In genomic region chr3:138448631-138449030, GRCh38 we compare ENCODE assay signal across 28 cellular contexts. TPM values are rescaled to one million over a fixed set of nuclear protein-coding genes. Genes with fewer than 3 reads are reported as not detected.
DNase-seq lines count a peak whose midpoint lies in the region; ATAC-seq, FAIRE-seq and TF ChIP-seq lines count a peak whose summit lies in the region.
"Had no signal": no experiment of that assay in that cellular context is flagged by ENCODE, and none has a peak within 500 bp of the region (broad histone marks: within the 10 kb centered on the region; RNA-seq: fewer than 3 reads in every experiment).

No MANE protein-coding gene starts in this region.

- no peaks in the 10 kb centered on the region for H4K20me1 ChIP-seq in GM23248 (ENCODE audit: insufficient read depth)
- H4K20me1 ChIP-seq: BLaER1 treated with 17β-estradiol and CSF1 and Interleukin-3, amounts not matched to agents 10 nM and 100 nM had no signal

- no peak for FAIRE-seq in urothelium cell line (lab: Jason Lieb, UNC)
- FAIRE-seq: A204.1, D721Med had no signal

- in situ Hi-C loops in GM23248 (cut with MboI): no loop called here

- peak; percentile 27; the same call in 1 of the 3 replicates for ATAC-seq in RWPE2 (ENCODE audit: low read depth)

- H3K27ac ChIP-seq in GM23248: no peak overlapping the region
- H3K27ac ChIP-seq in RWPE2 (ENCODE audit: poor library complexity, severe bottlenecking): no peak overlapping the region
- peak overlapping the region; percentile 13 for H3K27ac ChIP-seq in epithelial cell of prostate
- H3K27ac ChIP-seq: BLaER1 treated with 17β-estradiol and CSF1 and Interleukin-3, amounts not matched to agents 10 nM and 100 nM; PC-9; SK-N-MC had no signal

- no peaks in the 10 kb centered on the region for H3F3A ChIP-seq in GM23248 (ENCODE audit: insufficient read depth)

- no peak for TF ChIP-seq CTCF in RWPE2 (IDR thresholded peaks at IDR 0.05; ENCODE audit: poor library complexity, severe bottlenecking)

- no peaks in the 10 kb centered on the region for H3K79me2 ChIP-seq in GM23248 (ENCODE audit: insufficient read depth)

- H3K36me3 ChIP-seq in GM23248 (ENCODE audit: low read depth): no peaks in the 10 kb centered on the region
- no peaks in the 10 kb centered on the region for H3K36me3 ChIP-seq in RWPE2 (ENCODE audit: low read depth)
- H3K36me3 ChIP-seq: BLaER1 treated with 17β-estradiol and CSF1 and Interleukin-3, amounts not matched to agents 10 nM and 100 nM; HAP-1 had no signal

- no peak overlapping the region for H2AFZ ChIP-seq in GM23248
- H2AFZ ChIP-seq: PC-9 had no signal

- H3K4me3 ChIP-seq in GM23248 (no peak overlapping the region), RWPE2 (ENCODE audit: severe bottlenecking) (no peak overlapping the region)
- H3K4me3 ChIP-seq: BLaER1 treated with 17β-estradiol and CSF1 and Interleukin-3, amounts not matched to agents 10 nM and 100 nM; HAP-1; PC-9; SK-N-MC had no signal

- no peak overlapping the region for H3K9ac ChIP-seq in GM23248
- H3K9ac ChIP-seq: BLaER1 treated with 17β-estradiol and CSF1 and Interleukin-3, amounts not matched to agents 10 nM and 100 nM had no signal

- H3K4me1 ChIP-seq in GM23248 (ENCODE audit: insufficient read depth): no peaks in the 10 kb centered on the region
- no peaks in the 10 kb centered on the region for H3K4me1 ChIP-seq in RWPE2 (ENCODE audit: insufficient read depth, poor library complexity, severe bottlenecking)
- H3K4me1 ChIP-seq: BLaER1 treated with 17β-estradiol and CSF1 and Interleukin-3, amounts not matched to agents 10 nM and 100 nM; HAP-1 had no signal

- WGBS in GM23248 (ENCODE audit: low coverage in 1 of 2, low lambda C conversion rate in 2 of 2, missing lambda C conversion rate in 2 of 2), 2 experiments: 61 to 75% methylated on average over 3 of the region's 3 CpGs

- H3K9me2 ChIP-seq in GM23248 (ENCODE audit: insufficient read depth): no peaks in the 10 kb centered on the region

- no peak overlapping the region for H3K4me2 ChIP-seq in GM23248 (ENCODE audit: unreplicated experiment)
- H3K4me2 ChIP-seq: BLaER1 treated with 17β-estradiol and CSF1 and Interleukin-3, amounts not matched to agents 10 nM and 100 nM; PC-9 had no signal

- H3K27me3 ChIP-seq in GM23248 (replicated peaks; ENCODE audit: insufficient read depth) (no peaks in the 10 kb centered on the region), RWPE2 (ENCODE audit: insufficient read depth, poor library complexity, severe bottlenecking) (no peaks in the 10 kb centered on the region)
- H3K27me3 ChIP-seq: BLaER1 treated with 17β-estradiol and CSF1 and Interleukin-3, amounts not matched to agents 10 nM and 100 nM had no signal

- DNase-seq in GM23248 (peak; percentile 48), RWPE2 (ENCODE audit: low spot score) (no peak), epithelial cell of prostate (ENCODE audit: low read depth, low spot score) (no peak), urothelium cell line (ENCODE audit: low spot score) (peak; percentile 12), SK-N-DZ (ENCODE audit: low spot score) (no peak), NCI-H446 (lab: John Stamatoyannopoulos, UW) (no peak)
- DNase-seq in activated CD4-positive, CD25-positive, alpha-beta regulatory T cell treated with anti-CD3 and anti-CD28 coated beads, Interleukin-2, amount 50 U/mL, for 72 hours: no peak
- DNase-seq: AML-193; CD4-positive, alpha-beta T cell; GOT3; Karpas-422; NCI-H1092 treated with DMSO at 0.1 percent for 48 hours; NCI-H1436; NCI-H187; NCI-H2081 treated with DMSO at 0.1 percent for 48 hours; NCI-H2171 treated with DMSO at 0.1 percent for 48 hours; NCI-H524 treated with DMSO at 0.1 percent for 48 hours; NCI-H82; NK-92 treated with Interleukin-12 subunit alpha and Interleukin-12 subunit beta, amount 100 ng/mL, for 24 hours; PC-9; SHP77 treated with DMSO at 0.1 percent for 48 hours had no signal

- H3K9me3 ChIP-seq in GM23248 (ENCODE audit: low read depth) (no peaks in the 10 kb centered on the region), RWPE2 (ENCODE audit: severe bottlenecking) (no peaks in the 10 kb centered on the region)
- H3K9me3 ChIP-seq: BLaER1 treated with 17β-estradiol and CSF1 and Interleukin-3, amounts not matched to agents 10 nM and 100 nM; HAP-1 had no signal

RNA-seq across cellular contexts. Expression of gene ESYT3, which starts 14.2 kb away (rescaled TPM):
- 0.63 and 1.3 TPM in 2 replicates for total RNA-seq in GM23248 (2014; rRNA removed; shearing (Covaris generic))
- 0.38 and 0.48 TPM in 2 replicates for polyA plus RNA-seq in GM23248 (2016; fragmentation: Nextera tagmentation; extraction: Ambion mirVana)
- 3.3 and 4.0 TPM in 2 replicates for polyA plus RNA-seq in SK-N-DZ (2014; cell fraction: cytosol; rRNA removed)
- polyA plus RNA-seq in SK-N-DZ (2014; cell fraction: nucleus; rRNA removed): 24.1 TPM in 2 replicates
- total RNA-seq: G401, HT-29 had no signal

Comparison
In these comparisons a context has a peak if more than half of its experiments do, and no peak if none do; other contexts are left out.
1. DNase-seq: peak in GM23248 (single experiment) and urothelium cell line (single experiment); none in RWPE2 (single experiment), epithelial cell of prostate (single experiment), activated CD4-positive, CD25-positive, alpha-beta regulatory T cell treated with anti-CD3 and anti-CD28 coated beads, Interleukin-2, amount 50 U/mL, for 72 hours (single experiment), SK-N-DZ (single experiment) and NCI-H446 (0 of 2).